In genomic region chr7:100884741-100885439, GRCh38 we compare ENCODE assay signal across 13 cellular contexts. TPM values are rescaled to one million over a fixed set of nuclear protein-coding genes. Genes with fewer than 3 reads are reported as not detected.
DNase-seq lines count a peak whose midpoint lies in the region; TF ChIP-seq lines count a peak whose summit lies in the region.
"Had no signal": no experiment of that assay in that cellular context is flagged by ENCODE, and none has a peak within 500 bp of the region (broad histone marks: within the 10 kb centered on the region; RNA-seq: fewer than 3 reads in every experiment).

No MANE protein-coding gene starts in this region.

- TF ChIP-seq POLR2A in lower leg skin (IDR thresholded peaks at IDR 0.05), result no peak

- no peaks in the 10 kb centered on the region for H3K9me3 ChIP-seq in BLaER1
- no peaks in the 10 kb centered on the region for H3K9me3 ChIP-seq in HEK293 (ENCODE audit: control insufficient read depth, insufficient read depth, low read depth, low read length)
- H3K9me3 ChIP-seq: esophagus squamous epithelium, right atrium auricular region, SJSA1 had no signal

- TF ChIP-seq CTCF in HEK293 (tag by site-specific recombination; IDR thresholded peaks at IDR 0.05) (no peak), lower leg skin (IDR thresholded peaks at IDR 0.05) (no peak)

- no peaks in the 10 kb centered on the region for H3K27me3 ChIP-seq in BLaER1
- H3K27me3 ChIP-seq: esophagus squamous epithelium, right atrium auricular region, SJSA1 had no signal

- POLR2A ChIA-PET in HEK293 (lab: Yijun Ruan, JAX), result interaction anchor here (8.7 kb wide), 1 partner anchor 8 kb away, joined by 198 read pairs; the partner anchor contains the start of gene SRRT

- CTCF ChIA-PET in HEK293 (lab: Yijun Ruan, JAX), result no interaction called here

- WGBS in lower leg skin, 2 donors, result 92 to 94% methylated on average over 29 of the region's 29 CpGs

- H4K20me1 ChIP-seq in BLaER1, result peaks cover 91% of the 10 kb centered on the region

- peaks cover 83% of the 10 kb centered on the region for H3K4me1 ChIP-seq in BLaER1
- H3K4me1 ChIP-seq in HEK293 (ENCODE audit: control insufficient read depth, insufficient read depth, low read length), result peaks cover 4% of the 10 kb centered on the region; the same call in 1 of the 2 replicates

- peak overlapping the region; percentile 65 for H3K9ac ChIP-seq in BLaER1

- H3K27ac ChIP-seq in BLaER1, result peak overlapping the region; percentile 8
- H3K27ac ChIP-seq in HEK293 (ENCODE audit: extremely low read depth, low read depth, low read length), result peak overlapping the region; percentile 33; the same call in 1 of the 2 replicates
- H3K27ac ChIP-seq: right atrium auricular region, SJSA1 had no signal

- intact Hi-C loops in lower leg skin (cut with DNase I; ENCODE audit: low total_unique reads), result no loop called here

- peak overlapping the region; percentile 99 for H3K4me2 ChIP-seq in BLaER1

- DNase-seq in T-helper 9 cell (peak; percentile 48), kidney tubule cell (ENCODE audit: low spot score) (no peak), NCI-H2107 treated with DMSO at 0.1 percent for 48 hours (lab: John Stamatoyannopoulos, UW; ENCODE audit: unreplicated experiment) (no peak), lower leg skin (ENCODE audit: low spot score in 2 of 2) (no peak)
- peak; percentile 48 for DNase-seq in effector CD4-positive, alpha-beta T cell
- no peak for DNase-seq in stimulated activated CD8-positive, alpha-beta memory T cell treated with anti-CD3 and anti-CD28 coated beads, Interleukin-4, amount 100 ng/mL, for 48 hours
- DNase-seq: activated CD4-positive, alpha-beta T cell treated with anti-CD3 and anti-CD28 coated beads, Interleukin-2, amount 50 U/mL, for 1 hour; esophagus squamous epithelium; NCI-H524 had no signal

- H3K36me3 ChIP-seq in BLaER1 (peaks cover 87% of the 10 kb centered on the region), HEK293 (ENCODE audit: control insufficient read depth in 2 of 2, insufficient read depth in 1 of 2, low read length in 2 of 2) (peaks cover 36 to 85% of the 10 kb centered on the region in 2 experiments)

- peak overlapping the region; percentile 26; the same call in 1 of the 2 replicates for H3K4me3 ChIP-seq in BLaER1
- no peak overlapping the region for H3K4me3 ChIP-seq in HEK293 (ENCODE audit: low read depth, low read length)
- no peak overlapping the region for H3K4me3 ChIP-seq in lower leg skin (ENCODE audit: low read depth, poor library complexity, severe bottlenecking)
- H3K4me3 ChIP-seq: esophagus squamous epithelium, right atrium auricular region, SJSA1 had no signal

TF ChIP-seq in HEK293, 187 proteins besides CTCF, POLR2A, EP300 and RAD21:
- TF ChIP-seq ZNF600 (tag by site-specific recombination; IDR thresholded peaks at IDR 0.05) (peak; percentile 93), ZSCAN5A (tag by site-specific recombination; IDR thresholded peaks at IDR 0.05) (no peak)
TF ChIP-seq in HEK293: peak in this region for 1.

RNA-seq across cellular contexts. Expression of gene UFSP1, which starts 4.6 kb away (rescaled TPM):
- total RNA-seq in lower leg skin, result 1 to 10 TPM; 3.9 to 6.1 (median 5.2) TPM

RNA-seq across cellular contexts. Expression of gene SRRT, which starts 10.0 kb away (rescaled TPM):
- 100 to 1,000 TPM in 2 of 4 donors, 10 to 100 TPM in 2; 73.3 to 129 (median 107) TPM for total RNA-seq in lower leg skin

RNA-seq across cellular contexts. Expression of gene ACHE, which starts 10.8 kb away (rescaled TPM):
- total RNA-seq in lower leg skin, result 1 to 10 TPM in 2 of 4 donors, under 1 TPM in 1, not detected in 1; 0.88 to 2.7 (median 1.1) TPM

RNA-seq across cellular contexts. Expression of gene TRIP6, which starts 17.7 kb away (rescaled TPM):
- 10 to 100 TPM; 71.8 to 88.7 (median 81.0) TPM for total RNA-seq in lower leg skin

RNA-seq across cellular contexts. Expression of gene SLC12A9, which starts 32.4 kb away (rescaled TPM):
- 10 to 100 TPM; 14.0 to 32.9 (median 21.8) TPM for total RNA-seq in lower leg skin

Comparison
In these comparisons a context has a peak if more than half of its experiments do, and no peak if none do; other contexts are left out.
1. DNase-seq: peak in T-helper 9 cell (single experiment) and effector CD4-positive, alpha-beta T cell (single experiment); none in kidney tubule cell (single experiment), stimulated activated CD8-positive, alpha-beta memory T cell treated with anti-CD3 and anti-CD28 coated beads, Interleukin-4, amount 100 ng/mL, for 48 hours (single experiment), NCI-H2107 treated with DMSO at 0.1 percent for 48 hours (single experiment) and lower leg skin (0 of 2).